8 cellular contexts compared by ENCODE assay signal in genomic region chr6:148177589-148178233, GRCh38.
DNase-seq lines count a peak whose midpoint lies in the region; ATAC-seq, FAIRE-seq and TF ChIP-seq lines count a peak whose summit lies in the region.

No MANE protein-coding gene starts in this region.

- H3K4me3 ChIP-seq in GM12864 (ENCODE audit: low read depth, low read length), result no peak overlapping the region
- no peak overlapping the region for H3K4me3 ChIP-seq in adipocyte (ENCODE audit: low read length)
- H3K4me3 ChIP-seq in small intestine (ENCODE audit: low read depth in 1 of 2, low read length in 2 of 2), result no peak overlapping the region

- no peak overlapping the region for H3K4me3 Mint-ChIP-seq in activated T-helper 1 cell treated with anti-CD3 and anti-CD28 coated beads, Interleukin-12 subunit alpha, Interleukin-12 subunit beta, Interleukin-2, Interleukin-4 antibody, amounts not matched to agents 30 ng/mL and 10 ng/mL and 1 ng/mL, durations not matched to agents 14 hours and 24 hours and 36 hours

- H3K27me3 ChIP-seq in adipocyte (replicated peaks; ENCODE audit: control insufficient read depth, insufficient read depth, low read length) (no peaks in the 10 kb centered on the region), small intestine (ENCODE audit: control insufficient read depth in 2 of 2, insufficient read depth in 2 of 2, low read length in 2 of 2) (no peaks in the 10 kb centered on the region)

- ATAC-seq in left ventricle myocardium superior, result peak; percentile 41
- no peak for ATAC-seq in HG02798 (IDR thresholded peaks at IDR 0.05; ENCODE audit: poor library complexity, unreplicated experiment)

- H3K4me1 ChIP-seq in adipocyte (ENCODE audit: control insufficient read depth, insufficient read depth, low read length), result no peaks in the 10 kb centered on the region
- H3K4me1 ChIP-seq in small intestine (ENCODE audit: control insufficient read depth in 2 of 2, insufficient read depth in 1 of 2, low read depth in 1 of 2, low read length in 1 of 2), result no peaks in the 10 kb centered on the region

- H3K9me3 ChIP-seq in adipocyte (ENCODE audit: control insufficient read depth, low read length) (no peaks in the 10 kb centered on the region), small intestine (ENCODE audit: control insufficient read depth, low read depth) (no peaks in the 10 kb centered on the region)

- TF ChIP-seq CTCF in GM12864 (IDR thresholded peaks at IDR 0.05; ENCODE audit: low read depth, low read length, missing control alignments), result peak; percentile 69

- H3K27me3 Mint-ChIP-seq in activated T-helper 1 cell treated with anti-CD3 and anti-CD28 coated beads, Interleukin-12 subunit alpha, Interleukin-12 subunit beta, Interleukin-2, Interleukin-4 antibody, amounts not matched to agents 30 ng/mL and 10 ng/mL and 1 ng/mL, durations not matched to agents 14 hours and 24 hours and 36 hours (ENCODE audit: insufficient read depth), result peaks cover 15% of the 10 kb centered on the region

- no peak overlapping the region for H3K27ac Mint-ChIP-seq in activated T-helper 1 cell treated with anti-CD3 and anti-CD28 coated beads, Interleukin-12 subunit alpha, Interleukin-12 subunit beta, Interleukin-2, Interleukin-4 antibody, amounts not matched to agents 30 ng/mL and 10 ng/mL and 1 ng/mL, durations not matched to agents 14 hours and 24 hours and 36 hours

- no peaks in the 10 kb centered on the region for H3K4me1 Mint-ChIP-seq in activated T-helper 1 cell treated with anti-CD3 and anti-CD28 coated beads, Interleukin-12 subunit alpha, Interleukin-12 subunit beta, Interleukin-2, Interleukin-4 antibody, amounts not matched to agents 30 ng/mL and 10 ng/mL and 1 ng/mL, durations not matched to agents 14 hours and 24 hours and 36 hours (ENCODE audit: low read depth)

- no peaks in the 10 kb centered on the region for H3K36me3 ChIP-seq in adipocyte (ENCODE audit: control insufficient read depth, insufficient read depth, low read length, severe bottlenecking)
- H3K36me3 ChIP-seq in small intestine (ENCODE audit: control insufficient read depth in 2 of 2, insufficient read depth in 2 of 2, low read length in 2 of 2), result no peaks in the 10 kb centered on the region

- H3K9ac ChIP-seq in adipocyte (ENCODE audit: low read length), result no peak overlapping the region

- intact Hi-C loops in left ventricle myocardium superior (cut with micrococcal nuclease), result loop anchor here (5.0 kb wide), 1 partner anchor 285 kb away; no protein-coding TSS in a partner anchor
- intact Hi-C loops in activated T-helper 1 cell treated with anti-CD3 and anti-CD28 coated beads, Interleukin-12 subunit alpha, Interleukin-12 subunit beta, Interleukin-2, Interleukin-4 antibody, amounts not matched to agents 30 ng/mL and 10 ng/mL and 1 ng/mL, durations not matched to agents 14 hours and 24 hours and 36 hours (cut with micrococcal nuclease), result loop anchor here (1.0 kb wide), 2 partner anchors 74 to 287 kb away; no protein-coding TSS in a partner anchor

- no peak for FAIRE-seq in small intestine (lab: Jason Lieb, UNC)

- peak; percentile 51 for DNase-seq in A172 (ENCODE audit: low spot score)
- DNase-seq in GM12864 (ENCODE audit: low read depth), result no peak
- DNase-seq in NCI-H748 treated with DMSO at 0.1 percent for 48 hours (lab: John Stamatoyannopoulos, UW), result peak; percentile 30
- DNase-seq in adipocyte (ENCODE audit: low read depth), result peak; percentile 79
- DNase-seq in left ventricle myocardium superior, result peak; percentile 84
- DNase-seq in small intestine, result peak; percentile 54
- no peak for DNase-seq in activated T-helper 1 cell treated with anti-CD3 and anti-CD28 coated beads, Interleukin-12 subunit alpha, Interleukin-12 subunit beta, Interleukin-2, Interleukin-4 antibody, amounts not matched to agents 30 ng/mL and 10 ng/mL and 1 ng/mL, durations not matched to agents 14 hours and 24 hours and 36 hours (ENCODE audit: low spot score)

- WGBS in small intestine, 3 donors, result 71 to 73% (median 71%) methylated on average over 10 of the region's 10 CpGs

- no peaks in the 10 kb centered on the region for H3K36me3 Mint-ChIP-seq in activated T-helper 1 cell treated with anti-CD3 and anti-CD28 coated beads, Interleukin-12 subunit alpha, Interleukin-12 subunit beta, Interleukin-2, Interleukin-4 antibody, amounts not matched to agents 30 ng/mL and 10 ng/mL and 1 ng/mL, durations not matched to agents 14 hours and 24 hours and 36 hours (ENCODE audit: low read depth)

- no peaks in the 10 kb centered on the region for H3K9me3 Mint-ChIP-seq in activated T-helper 1 cell treated with anti-CD3 and anti-CD28 coated beads, Interleukin-12 subunit alpha, Interleukin-12 subunit beta, Interleukin-2, Interleukin-4 antibody, amounts not matched to agents 30 ng/mL and 10 ng/mL and 1 ng/mL, durations not matched to agents 14 hours and 24 hours and 36 hours

- no peak overlapping the region for H3K27ac ChIP-seq in small intestine (ENCODE audit: low read depth in 1 of 2, low read length in 1 of 2)

Comparison
In these comparisons a context has a peak if more than half of its experiments do, and no peak if none do; other contexts are left out.
1. DNase-seq: peak in A172 (single experiment), NCI-H748 treated with DMSO at 0.1 percent for 48 hours (single experiment), adipocyte (single experiment), left ventricle myocardium superior (single experiment) and small intestine (single experiment); none in GM12864 (single experiment) and activated T-helper 1 cell treated with anti-CD3 and anti-CD28 coated beads, Interleukin-12 subunit alpha, Interleukin-12 subunit beta, Interleukin-2, Interleukin-4 antibody, amounts not matched to agents 30 ng/mL and 10 ng/mL and 1 ng/mL, durations not matched to agents 14 hours and 24 hours and 36 hours (single experiment).